Comparison of ENCODE assay signal across 9 cellular contexts in the genomic region with DNA sequence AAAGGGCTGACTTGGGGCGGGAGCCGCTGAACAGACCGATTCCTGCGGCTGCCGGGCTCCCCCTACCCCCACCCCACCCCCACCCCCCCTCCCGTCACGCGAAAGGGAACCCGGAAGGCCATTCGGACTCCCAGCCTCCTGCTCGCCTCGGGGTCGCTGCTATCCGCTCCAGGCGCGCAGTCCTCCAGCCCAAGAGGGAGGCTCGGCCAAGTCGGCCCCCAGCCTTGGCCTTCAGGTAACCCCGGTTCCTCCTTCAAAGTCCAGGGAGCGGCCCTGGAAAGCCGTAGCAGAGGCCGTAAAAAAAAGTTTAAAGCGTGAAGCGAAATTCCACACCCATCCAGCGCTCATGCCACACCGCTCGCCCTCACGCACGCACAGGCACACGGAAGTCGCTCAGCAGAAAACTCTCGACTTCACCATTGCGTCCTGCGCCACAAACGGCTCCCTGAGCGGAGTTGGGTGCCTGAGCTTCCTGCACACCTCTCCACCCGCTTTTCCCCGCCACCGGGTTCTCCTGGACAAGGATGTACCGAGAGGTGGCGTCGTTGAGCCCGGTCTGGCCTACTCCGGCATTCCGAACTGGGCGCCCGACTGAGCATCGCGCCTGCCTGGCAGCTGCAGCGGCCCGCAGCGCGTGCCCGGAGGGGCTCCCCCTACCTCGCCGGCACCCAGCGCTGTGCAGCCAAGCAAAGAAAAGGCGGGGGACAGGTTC. TPM values are rescaled to one million over a fixed set of nuclear protein-coding genes. Genes with fewer than 3 reads are reported as not detected.
DNase-seq lines count a peak whose midpoint lies in the region; ATAC-seq, FAIRE-seq and TF ChIP-seq lines count a peak whose summit lies in the region.
"Had no signal": no experiment of that assay in that cellular context is flagged by ENCODE, and none has a peak within 500 bp of the region (broad histone marks: within the 10 kb centered on the region; RNA-seq: fewer than 3 reads in every experiment).

No MANE protein-coding gene starts in this region.

- no peaks in the 10 kb centered on the region for H3K36me3 ChIP-seq in GM12878 (ENCODE audit: control insufficient read depth in 2 of 2, insufficient read depth in 2 of 2, low read length in 1 of 2)
- no peaks in the 10 kb centered on the region for H3K36me3 ChIP-seq in testis (ENCODE audit: low read depth, missing control alignments)
- H3K36me3 ChIP-seq: neutrophil had no signal

- H3K4me3 Mint-ChIP-seq in activated naive CD4-positive, alpha-beta T cell treated with anti-CD3 and anti-CD28 coated beads, Interleukin-2, amount 10 ng/mL, durations not matched to agents 7 days and 5 days: no peak overlapping the region
- H3K4me3 Mint-ChIP-seq in CD14-positive monocyte: peak overlapping the region in 1 of 2 donors; percentile 83

- no peaks in the 10 kb centered on the region for H4K20me1 ChIP-seq in GM12878 (ENCODE audit: control insufficient read depth, insufficient read depth)

- H2AFZ ChIP-seq in GM12878 (ENCODE audit: control insufficient read depth, low read depth, low read length): no peak overlapping the region

- H3K4me3 ChIP-seq in GM12878 (no peak overlapping the region), testis (peak overlapping the region; percentile 9 to 43)

- no peaks in the 10 kb centered on the region for H3K79me2 ChIP-seq in GM12878 (ENCODE audit: control insufficient read depth, insufficient read depth, low read length)

- peaks cover 87% of the 10 kb centered on the region for H3K27me3 Mint-ChIP-seq in activated naive CD4-positive, alpha-beta T cell treated with anti-CD3 and anti-CD28 coated beads, Interleukin-2, amount 10 ng/mL, durations not matched to agents 7 days and 5 days
- peaks cover 69 to 92% (median 79%) of the 10 kb centered on the region in 3 donors for H3K27me3 Mint-ChIP-seq in CD14-positive monocyte (ENCODE audit: low read depth in 3 of 3)

- 19% methylated on average over 45 of the region's 58 CpGs for WGBS in GM12878 (ENCODE audit: insufficient coverage, insufficient replicate concordance, low lambda C conversion rate, missing lambda C conversion rate)
- WGBS in testis, 2 donors: 0 to 1% methylated on average over 32 to 58 of the region's 58 CpGs

- H3K4me2 ChIP-seq in GM12878 (ENCODE audit: control insufficient read depth, insufficient read depth): no peak overlapping the region

- intact Hi-C loops in GM12878 (cut with micrococcal nuclease; ENCODE audit: unreplicated experiment): no loop called here
- intact Hi-C loops in testis (cut with DNase I; ENCODE audit: low total_unique reads): no loop called here
- intact Hi-C loops in CD14-positive monocyte (cut with micrococcal nuclease): no loop called here

- no peak for FAIRE-seq in GM12878 (lab: Jason Lieb, UNC)

- H3K27me3 ChIP-seq in GM12878 (replicated peaks in 1 of 2; ENCODE audit: control insufficient read depth in 2 of 2, insufficient read depth in 2 of 2, low read length in 1 of 2) (peaks cover 2 to 11% of the 10 kb centered on the region in 2 experiments; a peak in 2 of 4 replicates), testis (no peaks in the 10 kb centered on the region)

- DNase-seq in activated naive CD4-positive, alpha-beta T cell treated with anti-CD3 and anti-CD28 coated beads, Interleukin-2, amount 10 ng/mL, durations not matched to agents 7 days and 5 days: peak; percentile 29
- no peak for DNase-seq in activated naive CD4-positive, alpha-beta T cell treated with Interleukin-2 at 50 U/mL for 16 hours
- no peak for DNase-seq in GM12878 (ENCODE audit: low read depth, low spot score)
- peak; percentile 92 for DNase-seq in islet precursor cell
- peak; percentile 76 for DNase-seq in testis
- DNase-seq in NK-92 treated with Interleukin-12 subunit alpha and Interleukin-12 subunit beta, amount 100 ng/mL, for 24 hours (lab: John Stamatoyannopoulos, UW): no peak
- DNase-seq in CD14-positive monocyte (ENCODE audit: low spot score): no peak

- H3K9me3 ChIP-seq in GM12878 (replicated peaks; ENCODE audit: control insufficient read depth, insufficient read depth, low read length): no peaks in the 10 kb centered on the region; the same call in 2 of the 3 replicates
- H3K9me3 ChIP-seq in testis: no peaks in the 10 kb centered on the region
- H3K9me3 ChIP-seq: neutrophil had no signal

- H3K9ac ChIP-seq in GM12878 (ENCODE audit: control insufficient read depth, insufficient read depth, low read length): no peak overlapping the region

- CTCF ChIA-PET in activated naive CD4-positive, alpha-beta T cell treated with anti-CD3 and anti-CD28 coated beads, Interleukin-2, amount 10 ng/mL, durations not matched to agents 7 days and 5 days (lab: Charles Lee): no interaction called here
- CTCF ChIA-PET in GM12878 (lab: Yijun Ruan, JAX): no interaction called here

- POLR2A ChIA-PET in GM12878 (lab: Charles Lee): no interaction called here

- H3K4me1 Mint-ChIP-seq in activated naive CD4-positive, alpha-beta T cell treated with anti-CD3 and anti-CD28 coated beads, Interleukin-2, amount 10 ng/mL, durations not matched to agents 7 days and 5 days: peaks cover 2% of the 10 kb centered on the region
- peaks cover 3% of the 10 kb centered on the region for H3K4me1 Mint-ChIP-seq in CD14-positive monocyte

- no TSS peak for BruUV-seq in GM12878 (replicated peaks; lab: Mats Ljungman, UMichigan)

- TF ChIP-seq EP300 in GM12878 (IDR thresholded peaks at IDR 0.05; ENCODE audit: borderline replicate concordance in 1 of 2, control insufficient read depth in 1 of 2, low read depth in 2 of 2, low read length in 2 of 2): no peak

- SMC1A ChIA-PET in GM12878 (lab: Charles Lee; ENCODE audit: uncharacterized antibody, unreplicated experiment): no interaction called here

- in situ Hi-C loops in GM12878 (cut with MboI): no loop called here

- no peak overlapping the region for H3K27ac Mint-ChIP-seq in activated naive CD4-positive, alpha-beta T cell treated with anti-CD3 and anti-CD28 coated beads, Interleukin-2, amount 10 ng/mL, durations not matched to agents 7 days and 5 days
- peak overlapping the region in 1 of 7 donors; percentile 33 for H3K27ac Mint-ChIP-seq in CD14-positive monocyte

- H3K36me3 Mint-ChIP-seq in activated naive CD4-positive, alpha-beta T cell treated with anti-CD3 and anti-CD28 coated beads, Interleukin-2, amount 10 ng/mL, durations not matched to agents 7 days and 5 days: no peaks in the 10 kb centered on the region
- no peaks in the 10 kb centered on the region for H3K36me3 Mint-ChIP-seq in CD14-positive monocyte

- no peaks in the 10 kb centered on the region for H3K9me3 Mint-ChIP-seq in activated naive CD4-positive, alpha-beta T cell treated with anti-CD3 and anti-CD28 coated beads, Interleukin-2, amount 10 ng/mL, durations not matched to agents 7 days and 5 days
- peaks cover 0 to 13% (median 4%) of the 10 kb centered on the region in 7 donors for H3K9me3 Mint-ChIP-seq in CD14-positive monocyte

- TF ChIP-seq POLR2A in GM12878 (IDR thresholded peaks at IDR 0.05; ENCODE audit: low read depth, low read length) (no peak), testis (IDR thresholded peaks at IDR 0.05) (no peak)

- TF ChIP-seq RAD21 in GM12878 (IDR thresholded peaks at IDR 0.05; ENCODE audit: insufficient read depth, low read depth, low read length): no peak

- ATAC-seq in GM12878: peak; percentile 46; the same call in 2 of the 3 replicates
- no peak for ATAC-seq in GM19455 (IDR thresholded peaks at IDR 0.05; ENCODE audit: unreplicated experiment)

- RAD21 ChIA-PET in GM12878 (lab: Charles Lee; ENCODE audit: unreplicated experiment): no interaction called here

- H3K27ac ChIP-seq in GM12878 (ENCODE audit: control insufficient read depth, insufficient read depth) (no peak overlapping the region), testis (no peak overlapping the region)
- H3K27ac ChIP-seq: neutrophil had no signal

- H3K4me1 ChIP-seq in GM12878 (ENCODE audit: control insufficient read depth, insufficient read depth, low read length) (no peaks in the 10 kb centered on the region), testis (peaks cover 4% of the 10 kb centered on the region)

- no peak; a peak in 1 of 6 replicates for TF ChIP-seq CTCF in GM12878 (IDR thresholded peaks at IDR 0.05 in 2 of 3, conservative IDR thresholded peaks at IDR 0.05 in 1 of 3; ENCODE audit: control insufficient read depth in 2 of 3, extremely low read depth in 1 of 3, insufficient read depth in 1 of 3, low read depth in 3 of 3, low read length in 3 of 3)
- peak in 2 of 3 experiments; percentile 21 to 39 for TF ChIP-seq CTCF in testis (IDR thresholded peaks at IDR 0.05)
- no peak for TF ChIP-seq CTCF in CD14-positive monocyte (IDR thresholded peaks at IDR 0.05)

TF ChIP-seq in GM12878, 131 proteins besides CTCF, POLR2A, EP300 and RAD21 (continues in another document):
- TF ChIP-seq SUPT20H (IDR thresholded peaks at IDR 0.05; ENCODE audit: borderline replicate concordance, control insufficient read depth, low read depth, low read length): no peak

RNA-seq across cellular contexts. Expression of a gene that starts 1.4 kb away (rescaled TPM):
- 0.08 TPM in 1 of 2 replicates, not detected in the other for total RNA-seq in GM12878 (2013; cell fraction: nucleolus; rRNA removed)
- not detected in 2 replicates for total RNA-seq in GM12878 (2014; rRNA removed)
- not detected in 2 replicates for total RNA-seq in GM12878 (2014; rRNA removed; fragmentation: Illumina TruSeq; extraction: Trizol)
- total RNA-seq in GM12878 (2021): not detected in 2 replicates
- not detected for polyA plus RNA-seq in GM12878 (2011; ENCODE audit: low read depth)
- polyA plus RNA-seq in GM12878 (2011; rRNA removed): 0.03 and 0.04 TPM in 2 replicates
- polyA plus RNA-seq in GM12878 (2011; cell fraction: cytosol; rRNA removed): 0.01 TPM in 1 of 2 replicates, not detected in the other
- 0.07 and 0.09 TPM in 2 replicates for polyA plus RNA-seq in GM12878 (2011; cell fraction: nucleus; rRNA removed)
- not detected in 2 replicates for polyA plus RNA-seq in GM12878 (2012)
- polyA plus RNA-seq in GM12878 (2014; fragmentation: Illumina TruSeq; extraction: Trizol): 0.01 TPM in 1 of 2 replicates, not detected in the other
- under 1 TPM in 1 of 2 experiments, not detected in 1; 0.02 TPM for polyA plus RNA-seq in GM12878 (2014; fragmentation: Nextera tagmentation; extraction: Ambion mirVana)
- polyA plus RNA-seq in GM12878 (2014; rRNA removed): not detected in 2 replicates
- polyA plus RNA-seq in GM12878 (2016; fragmentation: Nextera tagmentation; extraction: Ambion mirVana): not detected
- polyA minus RNA-seq in GM12878 (2011; rRNA and poly(A)+ RNA removed): 0.05 TPM in 1 of 2 replicates, not detected in the other
- polyA minus RNA-seq in GM12878 (2011; cell fraction: cytosol; rRNA and poly(A)+ RNA removed): not detected in 2 replicates
- 0.12 TPM in 1 of 2 replicates, not detected in the other for polyA minus RNA-seq in GM12878 (2011; cell fraction: nucleus; rRNA and poly(A)+ RNA removed)
- total RNA-seq in testis: 1 to 10 TPM; 1.3 to 1.7 TPM
- polyA plus RNA-seq in testis (ENCODE audit: insufficient read depth, low read depth, low replicate concordance): 2.2 TPM
- not detected for polyA plus RNA-seq in CD14-positive monocyte

Comparison
In these comparisons a context has a peak if more than half of its experiments do, and no peak if none do; other contexts are left out.
1. DNase-seq: peak in activated naive CD4-positive, alpha-beta T cell treated with anti-CD3 and anti-CD28 coated beads, Interleukin-2, amount 10 ng/mL, durations not matched to agents 7 days and 5 days (single experiment), islet precursor cell (single experiment) and testis (single experiment); none in activated naive CD4-positive, alpha-beta T cell treated with Interleukin-2 at 50 U/mL for 16 hours (single experiment), GM12878 (single experiment), NK-92 treated with Interleukin-12 subunit alpha and Interleukin-12 subunit beta, amount 100 ng/mL, for 24 hours (single experiment) and CD14-positive monocyte (single experiment).
2. CTCF ChIP-seq: peak in testis (2 of 3); none in GM12878 (0 of 3) and CD14-positive monocyte (single experiment).